22 cellular contexts compared by ENCODE assay signal in genomic region chr20:17867546-17867945, GRCh38.
DNase-seq lines count a peak whose midpoint lies in the region; ATAC-seq and TF ChIP-seq lines count a peak whose summit lies in the region.
"Had no signal": no experiment of that assay in that cellular context is flagged by ENCODE, and none has a peak within 500 bp of the region (broad histone marks: within the 10 kb centered on the region; RNA-seq: fewer than 3 reads in every experiment).

No MANE protein-coding gene starts in this region.

- no peak overlapping the region for H3K23ac ChIP-seq in neuronal stem cell (ENCODE audit: low read depth, low read length, poor library complexity)

- WGBS in neuronal stem cell (ENCODE audit: extremely low coverage in 2 of 2, insufficient read length in 2 of 2, insufficient replicate concordance in 1 of 2), 2 donors, result no CpG with 5 or more reads among the region's 4 CpGs

- ATAC-seq in GM21528 (IDR thresholded peaks at IDR 0.05; ENCODE audit: low FRiP score, unreplicated experiment), result no peak
- ATAC-seq: GM12878, PC-3 had no signal

- no peak overlapping the region for H2AK5ac ChIP-seq in neuronal stem cell (ENCODE audit: low read depth, low read length)

- peaks cover 7% of the 10 kb centered on the region for H3K4me1 ChIP-seq in BE2C
- H3K4me1 ChIP-seq in adipocyte (ENCODE audit: control insufficient read depth, insufficient read depth, low read length), result peaks cover 15% of the 10 kb centered on the region
- peaks cover 0 to 2% of the 10 kb centered on the region in 2 donors for H3K4me1 ChIP-seq in neuronal stem cell (ENCODE audit: control insufficient read depth in 2 of 2, insufficient read depth in 1 of 2, low read depth in 1 of 2, low read length in 2 of 2)
- H3K4me1 ChIP-seq: SJSA1 had no signal

- H3K9me3 ChIP-seq in BE2C (no peaks in the 10 kb centered on the region), adipocyte (ENCODE audit: control insufficient read depth, low read length) (no peaks in the 10 kb centered on the region), neuronal stem cell (replicated peaks in 1 of 2; ENCODE audit: control insufficient read depth in 2 of 2, insufficient read depth in 1 of 2, low read depth in 1 of 2, low read length in 2 of 2) (no peaks in the 10 kb centered on the region)
- H3K9me3 ChIP-seq: MG63, SJSA1 had no signal

- H3K4ac ChIP-seq in neuronal stem cell (ENCODE audit: low read length), result no peak overlapping the region

- no peak overlapping the region for H2AFZ ChIP-seq in neuronal stem cell (ENCODE audit: low read length)
- H2AFZ ChIP-seq: GM23248 had no signal

- DNase-seq in DMS79 treated with DMSO at 0.1 percent for 48 hours (lab: John Stamatoyannopoulos, UW), result peak; percentile 13
- no peak for DNase-seq in DMS79 (lab: John Stamatoyannopoulos, UW)
- peak; percentile 66 for DNase-seq in BE2C
- DNase-seq in adipocyte (ENCODE audit: low read depth), result no peak
- no peak for DNase-seq in neuronal stem cell (ENCODE audit: low spot score)
- DNase-seq in NCI-H524 treated with DMSO at 0.1 percent for 48 hours (lab: John Stamatoyannopoulos, UW), result no peak
- no peak for DNase-seq in Ammon's horn (ENCODE audit: low spot score)
- DNase-seq: GDM1, IMR-90, Karpas-422, MG63, NCI-H1092, NCI-H1694, NCI-H510A, NCI-H82, PC-3 had no signal

- H2BK120ac ChIP-seq in neuronal stem cell (ENCODE audit: low read depth, low read length), result no peak overlapping the region

- no peak overlapping the region for H3K27ac ChIP-seq in neuronal stem cell (replicated peaks; ENCODE audit: low read length)
- H3K27ac ChIP-seq: 22Rv1, GM23248, RWPE1, SJSA1 had no signal

- H3K14ac ChIP-seq in neuronal stem cell (ENCODE audit: low read length), result no peak overlapping the region

- H3K4me3 ChIP-seq in BE2C (ENCODE audit: low read depth, low read length) (peak overlapping the region; percentile 3; the same call in 1 of the 2 replicates), adipocyte (ENCODE audit: low read length) (peak overlapping the region; percentile 21), neuronal stem cell (ENCODE audit: low read length in 2 of 2) (no peak overlapping the region)
- H3K4me3 ChIP-seq: GM12878, GM23248, MG63, SJSA1 had no signal

- H2BK5ac ChIP-seq in neuronal stem cell (ENCODE audit: low read length), result no peak overlapping the region

- H2BK15ac ChIP-seq in neuronal stem cell (ENCODE audit: low read length), result no peak overlapping the region

- TF ChIP-seq CTCF in BE2C (IDR thresholded peaks at IDR 0.05; ENCODE audit: low read depth, low read length), result no peak

- H4K91ac ChIP-seq in neuronal stem cell (ENCODE audit: low read depth, low read length, poor library complexity), result no peak overlapping the region

- H3K27me3 ChIP-seq in BE2C, result no peaks in the 10 kb centered on the region
- H3K27me3 ChIP-seq in adipocyte (replicated peaks; ENCODE audit: control insufficient read depth, insufficient read depth, low read length), result peaks cover under 1% of the 10 kb centered on the region
- peaks cover 0 to 15% (median 0%) of the 10 kb centered on the region in 3 experiments for H3K27me3 ChIP-seq in neuronal stem cell (ENCODE audit: control insufficient read depth in 3 of 3, insufficient read depth in 3 of 3, low read depth in 1 of 3, low read length in 3 of 3)
- H3K27me3 ChIP-seq: MG63, SJSA1 had no signal

- peak overlapping the region; percentile 55 for H3K18ac ChIP-seq in neuronal stem cell (ENCODE audit: low read length)

- no peak overlapping the region for H2BK12ac ChIP-seq in neuronal stem cell (ENCODE audit: low read length)

- no peak overlapping the region for H4K8ac ChIP-seq in neuronal stem cell (ENCODE audit: low read depth, low read length)

- H3K9ac ChIP-seq in adipocyte (ENCODE audit: low read length) (no peak overlapping the region), neuronal stem cell (ENCODE audit: low read depth, low read length, poor library complexity) (no peak overlapping the region)
- H3K9ac ChIP-seq: GM23248 had no signal

- H3K36me3 ChIP-seq in BE2C, result no peaks in the 10 kb centered on the region
- H3K36me3 ChIP-seq in adipocyte (ENCODE audit: control insufficient read depth, insufficient read depth, low read length, severe bottlenecking), result no peaks in the 10 kb centered on the region
- H3K36me3 ChIP-seq in neuronal stem cell (replicated peaks in 1 of 2; ENCODE audit: control insufficient read depth in 2 of 2, insufficient read depth in 2 of 2, low read length in 2 of 2), result no peaks in the 10 kb centered on the region
- H3K36me3 ChIP-seq: MG63, SJSA1 had no signal

- no peaks in the 10 kb centered on the region for H3K79me1 ChIP-seq in neuronal stem cell (ENCODE audit: low read depth, low read length)

- no peak overlapping the region for H3K4me2 ChIP-seq in neuronal stem cell (ENCODE audit: insufficient read depth, low read length, poor library complexity, severe bottlenecking)

Comparison
In these comparisons a context has a peak if more than half of its experiments do, and no peak if none do; other contexts are left out.
1. DNase-seq: peak in DMS79 treated with DMSO at 0.1 percent for 48 hours (single experiment) and BE2C (single experiment); none in DMS79 (single experiment), adipocyte (single experiment), neuronal stem cell (single experiment), NCI-H524 treated with DMSO at 0.1 percent for 48 hours (single experiment) and Ammon's horn (single experiment).
2. H3K4me3 ChIP-seq: peak in BE2C (single experiment) and adipocyte (single experiment); none in neuronal stem cell (0 of 2).